In the genomic region with DNA sequence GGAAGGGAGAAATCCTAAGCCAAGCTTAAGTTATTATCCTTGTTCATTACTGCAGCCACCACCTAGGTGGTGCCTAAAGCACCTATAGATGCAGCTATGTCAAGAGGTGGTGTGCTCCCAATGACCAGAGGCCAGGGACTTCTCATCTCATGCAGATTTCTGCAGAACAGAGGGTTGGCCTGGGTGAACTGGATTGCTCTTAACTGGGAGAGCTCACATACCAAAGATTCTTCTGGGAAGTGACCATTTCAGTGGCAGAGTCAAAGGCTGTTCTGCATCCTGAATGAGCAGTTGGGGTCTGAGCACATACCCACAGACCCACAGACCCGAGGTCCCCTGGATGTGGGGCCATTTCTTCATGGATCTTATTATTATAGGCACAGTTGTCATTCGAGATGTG, we compare ENCODE assay signal across 1 cellular context.
TF ChIP-seq lines count a peak whose summit lies in the region.

No MANE protein-coding gene starts in this region.

TF ChIP-seq in K562, 482 proteins besides CTCF, POLR2A, EP300 and RAD21 (continued from another document):
- TF ChIP-seq ZNF140 (CRISPR knock-in tag; IDR thresholded peaks at IDR 0.05) (no peak), KHSRP (IDR thresholded peaks at IDR 0.05) (no peak)
